In genomic region chr3:57164217-57164605, GRCh38 we compare ENCODE assay signal across 8 cellular contexts. TPM values are rescaled to one million over a fixed set of nuclear protein-coding genes. Genes with fewer than 3 reads are reported as not detected.
DNase-seq lines count a peak whose midpoint lies in the region; ATAC-seq, FAIRE-seq and TF ChIP-seq lines count a peak whose summit lies in the region.

No MANE protein-coding gene starts in this region.

- intact Hi-C loops in pancreas (cut with DNase I) = no loop called here

- H3K27me3 ChIP-seq in H7 (ENCODE audit: control insufficient read depth, insufficient read depth, low read length) (peaks cover 8% of the 10 kb centered on the region; the same call in 1 of the 2 replicates), pancreas (no peaks in the 10 kb centered on the region), MG63 (no peaks in the 10 kb centered on the region)

- H3K4me3 ChIP-seq in H7 (ENCODE audit: insufficient read depth, low read depth, low read length) (peak overlapping the region; percentile 88), fibroblast of the aortic adventitia (ENCODE audit: low read depth, low read length) (peak overlapping the region; percentile 82), pancreas (peak overlapping the region; percentile 63 to 94 (median 76)), MG63 (no peak overlapping the region)

- H3K36me3 ChIP-seq in H7 (replicated peaks; ENCODE audit: control insufficient read depth, insufficient read depth, low read length) (no peaks in the 10 kb centered on the region), pancreas (no peaks in the 10 kb centered on the region), MG63 (no peaks in the 10 kb centered on the region)

- FAIRE-seq in pancreas (lab: Jason Lieb, UNC) = no peak

- H3K4me1 ChIP-seq in pancreas = peaks cover 0 to 4% (median 0%) of the 10 kb centered on the region in 3 donors

- no peak for TF ChIP-seq CTCF in fibroblast of the aortic adventitia (IDR thresholded peaks at IDR 0.05; ENCODE audit: insufficient read depth, low read length)
- TF ChIP-seq CTCF in pancreas (IDR thresholded peaks at IDR 0.05) = no peak

- no peak overlapping the region for H3K27ac ChIP-seq in pancreas

- H3K9me3 ChIP-seq in pancreas (no peaks in the 10 kb centered on the region), MG63 (no peaks in the 10 kb centered on the region)

- 4 to 7% methylated on average over 28 of the region's 28 CpGs for WGBS in pancreas, 2 donors

- DNase-seq in H7 (peak; percentile 52), fibroblast of the aortic adventitia (ENCODE audit: low read depth) (peak; percentile 47), pancreas (peak in 4 of 6 donors; percentile 25 to 68 (median 50)), MG63 (no peak), NCI-H2171 (lab: John Stamatoyannopoulos, UW) (no peak), NCI-H187 treated with DMSO at 0.1 percent for 48 hours (lab: John Stamatoyannopoulos, UW) (no peak)
- DNase-seq in activated CD4-positive, alpha-beta T cell treated with anti-CD3 and anti-CD28 coated beads, Interleukin-2, amount 50 U/mL, for 48 hours = peak; percentile 38 to 54

- peak; percentile 21 to 28 (median 24) for ATAC-seq in pancreas
- ATAC-seq in GM21619 (IDR thresholded peaks at IDR 0.05; ENCODE audit: unreplicated experiment) = no peak

RNA-seq across cellular contexts. Expression of gene IL17RD, which starts 0.9 kb away (rescaled TPM):
- 31.6 and 33.4 TPM in 2 replicates for total RNA-seq in H7 (2014; rRNA removed; shearing (Covaris generic))
- total RNA-seq in fibroblast of the aortic adventitia (ENCODE audit: low replicate concordance) (9.5 and 13.6 TPM in 2 replicates), pancreas (1 to 10 TPM; 1.2 to 3.9 (median 2.2) TPM)
- polyA plus RNA-seq in pancreas = under 1 TPM; 0.42 to 0.52 TPM
- 0.91 and 2.5 TPM in 2 replicates for total RNA-seq in MG63 (2014; rRNA removed; shearing (Covaris generic); ENCODE audit: low replicate concordance)

RNA-seq across cellular contexts. Expression of gene HESX1, which starts 35.6 kb away (rescaled TPM):
- total RNA-seq in H7 (2014; rRNA removed; shearing (Covaris generic)) = 1.9 and 3.0 TPM in 2 replicates
- total RNA-seq in fibroblast of the aortic adventitia (ENCODE audit: low replicate concordance) = 0.81 and 2.4 TPM in 2 replicates
- total RNA-seq in pancreas = under 1 TPM in 5 of 6 donors, not detected in 1; 0.22 to 0.98 (median 0.64) TPM
- 1 to 10 TPM; 1.1 to 1.4 TPM for polyA plus RNA-seq in pancreas
- not detected in 2 replicates for total RNA-seq in MG63 (2014; rRNA removed; shearing (Covaris generic); ENCODE audit: low replicate concordance)

Comparison
In these comparisons a context has a peak if more than half of its experiments do, and no peak if none do; other contexts are left out.
1. DNase-seq: peak in H7 (single experiment), activated CD4-positive, alpha-beta T cell treated with anti-CD3 and anti-CD28 coated beads, Interleukin-2, amount 50 U/mL, for 48 hours (2 of 2), fibroblast of the aortic adventitia (single experiment) and pancreas (4 of 6); none in MG63 (single experiment), NCI-H2171 (single experiment) and NCI-H187 treated with DMSO at 0.1 percent for 48 hours (single experiment).